ENCODE assay signal across 10 cellular contexts in the genomic region with DNA sequence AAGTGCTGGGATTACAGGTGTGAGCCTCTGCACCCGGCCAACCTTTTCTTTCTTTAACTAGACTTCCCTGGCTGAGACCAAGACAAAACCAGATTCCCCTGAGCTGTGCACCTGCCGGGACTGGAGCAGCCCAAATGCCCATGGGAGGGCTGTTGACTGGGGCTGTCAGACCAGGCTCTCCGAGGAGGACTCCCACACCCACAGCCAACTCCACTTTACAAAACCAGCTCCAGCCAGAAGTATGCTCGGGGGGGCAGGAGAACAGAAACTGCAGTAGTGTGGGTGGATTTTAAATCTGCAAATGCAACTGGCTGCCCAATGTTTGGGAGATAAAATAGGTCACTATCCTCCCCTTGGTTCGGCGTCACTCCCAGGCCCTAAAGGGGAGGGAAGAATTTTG.
DNase-seq lines count a peak whose midpoint lies in the region; ATAC-seq, FAIRE-seq and TF ChIP-seq lines count a peak whose summit lies in the region.
"Had no signal": no experiment of that assay in that cellular context is flagged by ENCODE, and none has a peak within 500 bp of the region (broad histone marks: within the 10 kb centered on the region; RNA-seq: fewer than 3 reads in every experiment).

No MANE protein-coding gene starts in this region.

- TF ChIP-seq CTCF in epithelial cell of esophagus (IDR thresholded peaks at IDR 0.05; ENCODE audit: insufficient read depth, low read depth, low read length, missing control alignments): no peak

- H3K4me3 ChIP-seq in epithelial cell of esophagus (ENCODE audit: low read length): no peak overlapping the region
- no peak overlapping the region for H3K4me3 ChIP-seq in skin epidermis

- FAIRE-seq in GM12891 (lab: Jason Lieb, UNC): no peak

- H3K27ac ChIP-seq in skin epidermis: peak overlapping the region in 20 of 21 experiments; percentile 33 to 97 (median 82)

- DNase-seq in GM12891 (ENCODE audit: insufficient read length, low spot score) (no peak), NCI-H2107 (lab: John Stamatoyannopoulos, UW) (peak; percentile 76), epithelial cell of esophagus (ENCODE audit: low read depth) (peak; percentile 27), T-helper 9 cell (no peak)
- no peak for DNase-seq in activated CD4-positive, CD25-positive, alpha-beta regulatory T cell treated with anti-CD3 and anti-CD28 coated beads, Interleukin-2, amount 50 U/mL, for 72 hours
- DNase-seq: H9; naive thymus-derived CD8-positive, alpha-beta T cell; RPMI8226 had no signal

- no peak for ATAC-seq in HG02885 (IDR thresholded peaks at IDR 0.05; ENCODE audit: poor library complexity, unreplicated experiment)
- ATAC-seq: naive thymus-derived CD8-positive, alpha-beta T cell had no signal

- TF ChIP-seq POLR2A in GM12891 (IDR thresholded peaks at IDR 0.05; ENCODE audit: low read depth, low read length): no peak

TF ChIP-seq in GM12891, 5 proteins besides CTCF, POLR2A, EP300 and RAD21:
- TF ChIP-seq SPI1 (IDR thresholded peaks at IDR 0.05; ENCODE audit: low read depth, low read length) (peak; percentile 45; the same call in 1 of the 2 replicates), POLR2AphosphoS5 (IDR thresholded peaks at IDR 0.05; ENCODE audit: low read depth, low read length) (no peak)
TF ChIP-seq in GM12891: peak in this region for 1.

Comparison
In these comparisons a context has a peak if more than half of its experiments do, and no peak if none do; other contexts are left out.
1. DNase-seq: peak in NCI-H2107 (single experiment) and epithelial cell of esophagus (single experiment); none in GM12891 (single experiment), activated CD4-positive, CD25-positive, alpha-beta regulatory T cell treated with anti-CD3 and anti-CD28 coated beads, Interleukin-2, amount 50 U/mL, for 72 hours (single experiment) and T-helper 9 cell (single experiment).